In the genomic region with DNA sequence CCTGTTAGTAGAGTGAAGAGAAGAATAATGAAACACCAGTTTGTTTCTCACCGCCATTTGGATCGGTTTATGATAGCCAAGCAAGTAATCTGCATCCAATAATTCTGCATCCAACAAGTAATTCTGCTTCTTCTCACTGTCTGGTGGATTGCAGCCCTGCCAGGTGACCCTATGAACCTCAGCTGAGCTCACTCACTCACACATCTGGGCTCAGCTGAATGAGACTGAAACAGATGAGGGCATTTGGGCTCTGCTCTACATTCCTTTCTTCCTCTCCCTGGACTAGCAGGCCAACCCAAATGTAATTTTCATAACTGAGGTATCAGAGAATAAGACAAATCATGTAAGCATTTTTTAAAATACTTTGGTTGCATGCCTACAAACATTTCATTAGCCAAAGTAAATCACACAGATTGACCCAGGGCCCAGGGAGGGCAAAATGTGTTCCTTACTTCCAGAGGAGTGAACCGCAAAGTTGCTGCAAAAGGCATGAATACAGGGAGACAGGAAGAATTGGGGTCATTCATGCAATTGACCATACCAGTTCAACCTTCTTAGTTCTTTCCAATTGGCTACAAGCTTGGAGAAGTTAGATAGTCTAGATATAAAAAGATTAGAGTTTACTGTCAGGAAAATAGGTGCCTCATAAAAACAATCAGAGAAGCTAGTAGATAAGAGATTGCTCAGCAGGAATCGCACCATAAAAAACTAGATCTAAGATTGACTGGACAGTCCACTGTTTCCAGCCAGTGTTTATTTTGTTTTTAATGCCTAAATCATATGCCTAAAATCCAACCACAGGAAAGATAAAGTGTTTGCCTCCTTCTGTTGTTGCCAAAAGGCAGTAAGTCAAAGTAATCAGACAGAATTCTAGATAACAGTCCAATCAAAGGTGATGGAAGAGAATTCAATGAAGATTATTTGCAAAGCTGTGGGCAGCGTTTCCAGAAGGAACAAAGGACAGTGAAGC, we compare ENCODE assay signal across 2 cellular contexts.
A peak's percentile ranks its signal among the peaks of the same experiment; 100 is the strongest.
TF ChIP-seq lines count a peak whose summit lies in the region.

No MANE protein-coding gene starts in this region.

TF ChIP-seq in liver, 16 proteins besides CTCF, POLR2A, EP300 and RAD21:
- TF ChIP-seq, protein P1, sequence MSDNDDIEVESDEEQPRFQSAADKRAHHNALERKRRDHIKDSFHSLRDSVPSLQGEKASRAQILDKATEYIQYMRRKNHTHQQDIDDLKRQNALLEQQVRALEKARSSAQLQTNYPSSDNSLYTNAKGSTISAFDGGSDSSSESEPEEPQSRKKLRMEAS (IDR thresholded peaks at IDR 0.05), result no peak
- peak; percentile 69 for TF ChIP-seq NR2F2 (IDR thresholded peaks at IDR 0.05)

TF ChIP-seq in HepG2, 621 proteins besides CTCF, POLR2A, EP300 and RAD21:
- TF ChIP-seq, protein P2, sequence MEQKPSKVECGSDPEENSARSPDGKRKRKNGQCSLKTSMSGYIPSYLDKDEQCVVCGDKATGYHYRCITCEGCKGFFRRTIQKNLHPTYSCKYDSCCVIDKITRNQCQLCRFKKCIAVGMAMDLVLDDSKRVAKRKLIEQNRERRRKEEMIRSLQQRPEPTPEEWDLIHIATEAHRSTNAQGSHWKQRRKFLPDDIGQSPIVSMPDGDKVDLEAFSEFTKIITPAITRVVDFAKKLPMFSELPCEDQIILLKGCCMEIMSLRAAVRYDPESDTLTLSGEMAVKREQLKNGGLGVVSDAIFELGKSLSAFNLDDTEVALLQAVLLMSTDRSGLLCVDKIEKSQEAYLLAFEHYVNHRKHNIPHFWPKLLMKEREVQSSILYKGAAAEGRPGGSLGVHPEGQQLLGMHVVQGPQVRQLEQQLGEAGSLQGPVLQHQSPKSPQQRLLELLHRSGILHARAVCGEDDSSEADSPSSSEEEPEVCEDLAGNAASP (CRISPR knock-in tag; IDR thresholded peaks at IDR 0.05; ENCODE audit: borderline replicate concordance), result no peak
- TF ChIP-seq ZNF432 (CRISPR knock-in tag; IDR thresholded peaks at IDR 0.05; ENCODE audit: borderline replicate concordance) (no peak), ZBTB7A (CRISPR knock-in tag; IDR thresholded peaks at IDR 0.05) (no peak), ZNF317 (CRISPR knock-in tag; IDR thresholded peaks at IDR 0.05) (no peak), SIN3A (IDR thresholded peaks at IDR 0.05; ENCODE audit: borderline replicate concordance, low read depth, low read length) (no peak), SNAPC4 (CRISPR knock-in tag; IDR thresholded peaks at IDR 0.05) (no peak), ZNF792 (CRISPR knock-in tag; IDR thresholded peaks at IDR 0.05) (no peak), ZBTB37 (CRISPR knock-in tag; IDR thresholded peaks at IDR 0.05) (no peak), ZMYM2 (CRISPR knock-in tag; IDR thresholded peaks at IDR 0.05) (no peak), NFKB2 (CRISPR knock-in tag; IDR thresholded peaks at IDR 0.05; ENCODE audit: borderline replicate concordance) (no peak), CAMTA2 (CRISPR knock-in tag; IDR thresholded peaks at IDR 0.05; ENCODE audit: borderline replicate concordance) (no peak), ISX (CRISPR knock-in tag; conservative IDR thresholded peaks at IDR 0.05) (no peak), KDM5B (CRISPR knock-in tag; IDR thresholded peaks at IDR 0.05; ENCODE audit: borderline replicate concordance) (no peak), KLF15 (CRISPR knock-in tag; IDR thresholded peaks at IDR 0.05; ENCODE audit: borderline replicate concordance) (no peak), DMTF1 (CRISPR knock-in tag; IDR thresholded peaks at IDR 0.05) (no peak), GLI4 (CRISPR knock-in tag; IDR thresholded peaks at IDR 0.05; ENCODE audit: borderline replicate concordance) (no peak), SMAD3 (CRISPR knock-in tag; IDR thresholded peaks at IDR 0.05) (no peak), SP4 (CRISPR knock-in tag; IDR thresholded peaks at IDR 0.05) (no peak)
